ENCODE assay signal across 8 cellular contexts in genomic region chr19:58545286-58546068, GRCh38. TPM values are rescaled to one million over a fixed set of nuclear protein-coding genes. Genes with fewer than 3 reads are reported as not detected.
DNase-seq lines count a peak whose midpoint lies in the region; ATAC-seq, FAIRE-seq and TF ChIP-seq lines count a peak whose summit lies in the region.

No MANE protein-coding gene starts in this region.

- intact Hi-C loops in PC-3 (cut with micrococcal nuclease): no loop called here

- TF ChIP-seq CTCF in PC-3 (conservative IDR thresholded peaks at IDR 0.05; ENCODE audit: low read depth, low read length) (no peak), endodermal cell (conservative IDR thresholded peaks at IDR 0.05) (no peak), neural progenitor cell (IDR thresholded peaks at IDR 0.05) (no peak)

- H3K4me3 ChIP-seq in CD4-positive, CD25-positive, alpha-beta regulatory T cell (ENCODE audit: low read depth, low read length): peak overlapping the region; percentile 67
- H3K4me3 ChIP-seq in PC-3 (ENCODE audit: low read length): peak overlapping the region; percentile 92
- H3K4me3 ChIP-seq in endodermal cell (ENCODE audit: low read length): peak overlapping the region; percentile 100
- peak overlapping the region; percentile 99 for H3K4me3 ChIP-seq in neural progenitor cell

- peak overlapping the region; percentile 91 to 97 (median 94) for H3K4me3 Mint-ChIP-seq in CD4-positive, CD25-positive, alpha-beta regulatory T cell
- peak overlapping the region; percentile 98 for H3K4me3 Mint-ChIP-seq in endodermal cell
- peak overlapping the region; percentile 99 for H3K4me3 Mint-ChIP-seq in neural progenitor cell

- H3K79me2 ChIP-seq in PC-3 (ENCODE audit: low read length) (peaks cover 55% of the 10 kb centered on the region), neural progenitor cell (ENCODE audit: low read depth) (peaks cover 51% of the 10 kb centered on the region)

- H3K36me3 ChIP-seq in CD4-positive, CD25-positive, alpha-beta regulatory T cell (ENCODE audit: control insufficient read depth, insufficient read depth, low read length): peaks cover 34% of the 10 kb centered on the region
- peaks cover 53% of the 10 kb centered on the region for H3K36me3 ChIP-seq in PC-3 (ENCODE audit: low read depth, low read length)
- H3K36me3 ChIP-seq in endodermal cell (ENCODE audit: control insufficient read depth, insufficient read depth, low read length): peaks cover 53% of the 10 kb centered on the region
- no peaks in the 10 kb centered on the region for H3K36me3 ChIP-seq in neural progenitor cell

- FAIRE-seq in HTR-8/SVneo (lab: Jason Lieb, UNC): no peak

- H3K9me2 ChIP-seq in PC-3 (replicated peaks; ENCODE audit: low read length): no peaks in the 10 kb centered on the region

- CTCF ChIA-PET in PC-3 (lab: Charles Lee): no interaction called here

- H3K27me3 ChIP-seq in CD4-positive, CD25-positive, alpha-beta regulatory T cell (ENCODE audit: control insufficient read depth, insufficient read depth, low read length): no peaks in the 10 kb centered on the region
- H3K27me3 ChIP-seq in PC-3 (ENCODE audit: low read length) (no peaks in the 10 kb centered on the region), endodermal cell (ENCODE audit: control insufficient read depth, insufficient read depth, low read length, poor library complexity, severe bottlenecking) (peaks cover 21% of the 10 kb centered on the region), neural progenitor cell (peaks cover 26% of the 10 kb centered on the region)

- BruUV-seq in PC-3 (replicated peaks; lab: Mats Ljungman, UMichigan): TSS peak; percentile 48

- H4K20me1 ChIP-seq in PC-3 (ENCODE audit: low read length) (peaks cover 56% of the 10 kb centered on the region), neural progenitor cell (ENCODE audit: low read depth) (peaks cover 58% of the 10 kb centered on the region)

- H3K9me3 ChIP-seq in CD4-positive, CD25-positive, alpha-beta regulatory T cell (ENCODE audit: control insufficient read depth in 2 of 2, low read length in 2 of 2): no peaks in the 10 kb centered on the region
- H3K9me3 ChIP-seq in PC-3 (ENCODE audit: low read length) (no peaks in the 10 kb centered on the region), endodermal cell (ENCODE audit: control insufficient read depth, low read length) (no peaks in the 10 kb centered on the region), neural progenitor cell (ENCODE audit: low read depth) (no peaks in the 10 kb centered on the region)

- peaks cover 36% of the 10 kb centered on the region for H3K4me1 ChIP-seq in CD4-positive, CD25-positive, alpha-beta regulatory T cell (ENCODE audit: control insufficient read depth, insufficient read depth, low read length, poor library complexity, severe bottlenecking)
- H3K4me1 ChIP-seq in PC-3 (ENCODE audit: insufficient read depth, low read length): peaks cover 13% of the 10 kb centered on the region
- peaks cover 4% of the 10 kb centered on the region for H3K4me1 ChIP-seq in endodermal cell (ENCODE audit: control insufficient read depth, insufficient read depth, low read length)
- H3K4me1 ChIP-seq in neural progenitor cell: peaks cover 12% of the 10 kb centered on the region

- peak overlapping the region; percentile 89 for H3K9ac ChIP-seq in PC-3 (ENCODE audit: low read length)
- peak overlapping the region; percentile 87 for H3K9ac ChIP-seq in endodermal cell (ENCODE audit: extremely low read depth, low read length, poor library complexity, severe bottlenecking)
- peak overlapping the region; percentile 91 for H3K9ac ChIP-seq in neural progenitor cell

- ATAC-seq in CD4-positive, CD25-positive, alpha-beta regulatory T cell (ENCODE audit: low read depth in 2 of 2): no peak
- ATAC-seq in PC-3 (no peak), HG02798 (IDR thresholded peaks at IDR 0.05; ENCODE audit: poor library complexity, unreplicated experiment) (no peak)

- H3K4me2 ChIP-seq in PC-3 (ENCODE audit: low read length): peak overlapping the region; percentile 95
- peak overlapping the region; percentile 99 for H3K4me2 ChIP-seq in neural progenitor cell

- H3F3A ChIP-seq in PC-3 (ENCODE audit: low read length, unreplicated experiment) (peaks cover 5% of the 10 kb centered on the region), neural progenitor cell (ENCODE audit: low read depth) (peaks cover 59% of the 10 kb centered on the region)

- peak overlapping the region; percentile 89 to 91 (median 90) for H3K27ac Mint-ChIP-seq in CD4-positive, CD25-positive, alpha-beta regulatory T cell
- H3K27ac Mint-ChIP-seq in endodermal cell: peak overlapping the region; percentile 89
- H3K27ac Mint-ChIP-seq in neural progenitor cell: peak overlapping the region; percentile 69

- WGBS in endodermal cell (ENCODE audit: insufficient coverage in 1 of 2, insufficient read length in 1 of 2), 2 experiments: 14 to 15% methylated on average over 19 to 22 of the region's 22 CpGs

- peaks cover 14% of the 10 kb centered on the region for H3K27me3 Mint-ChIP-seq in CD4-positive, CD25-positive, alpha-beta regulatory T cell
- H3K27me3 Mint-ChIP-seq in endodermal cell (ENCODE audit: insufficient read depth) (peaks cover 25% of the 10 kb centered on the region), neural progenitor cell (ENCODE audit: insufficient read depth, low read depth) (peaks cover 20% of the 10 kb centered on the region)

- H3K4me1 Mint-ChIP-seq in CD4-positive, CD25-positive, alpha-beta regulatory T cell: peaks cover 0 to 47% (median 29%) of the 10 kb centered on the region in 4 donors
- H3K4me1 Mint-ChIP-seq in endodermal cell (peaks cover 13% of the 10 kb centered on the region), neural progenitor cell (peaks cover 21% of the 10 kb centered on the region)

- H3K36me3 Mint-ChIP-seq in CD4-positive, CD25-positive, alpha-beta regulatory T cell: peaks cover 17% of the 10 kb centered on the region
- H3K36me3 Mint-ChIP-seq in endodermal cell (ENCODE audit: low read depth): peaks cover 49% of the 10 kb centered on the region
- peaks cover 29% of the 10 kb centered on the region for H3K36me3 Mint-ChIP-seq in neural progenitor cell

- DNase-seq in CD4-positive, CD25-positive, alpha-beta regulatory T cell: peak in 1 of 3 donors; percentile 34
- no peak for DNase-seq in PC-3
- DNase-seq in endodermal cell: peak; percentile 52
- DNase-seq in neural progenitor cell (ENCODE audit: low spot score): peak; percentile 42
- DNase-seq in NCI-H2029 treated with DMSO at 0.1 percent for 48 hours (lab: John Stamatoyannopoulos, UW): no peak
- no peak for DNase-seq in HTR-8/SVneo (ENCODE audit: insufficient read length, low spot score)
- no peak for DNase-seq in central memory CD4-positive, alpha-beta T cell

- H3K27ac ChIP-seq in CD4-positive, CD25-positive, alpha-beta regulatory T cell (ENCODE audit: insufficient read depth, low read length, poor library complexity, severe bottlenecking): peak overlapping the region; percentile 57
- no peak overlapping the region for H3K27ac ChIP-seq in PC-3 (ENCODE audit: low read length)
- no peak overlapping the region for H3K27ac ChIP-seq in endodermal cell (ENCODE audit: low read depth, low read length)
- H3K27ac ChIP-seq in neural progenitor cell: no peak overlapping the region

- peaks cover 0 to 1% (median 0%) of the 10 kb centered on the region in 7 donors for H3K9me3 Mint-ChIP-seq in CD4-positive, CD25-positive, alpha-beta regulatory T cell
- H3K9me3 Mint-ChIP-seq in endodermal cell (no peaks in the 10 kb centered on the region), neural progenitor cell (no peaks in the 10 kb centered on the region)

- no peak overlapping the region for H2AFZ ChIP-seq in PC-3 (ENCODE audit: low read length)
- no peak overlapping the region for H2AFZ ChIP-seq in neural progenitor cell (replicated peaks)

- POLR2A ChIA-PET in PC-3 (lab: Charles Lee; ENCODE audit: unreplicated experiment): no interaction called here

RNA-seq across cellular contexts. Expression of gene TRIM28, which starts 1.6 kb away (rescaled TPM):
- 379 TPM for total RNA-seq in CD4-positive, CD25-positive, alpha-beta regulatory T cell
- 10 to 100 TPM; 34.5 to 52.4 (median 44.0) TPM for polyA plus RNA-seq in CD4-positive, CD25-positive, alpha-beta regulatory T cell
- total RNA-seq in PC-3 (2014; rRNA removed) (1,169 and 1,653 TPM in 2 replicates), endodermal cell (100 to 1,000 TPM; 809 to 859 TPM), neural progenitor cell (ENCODE audit: low replicate concordance) (390 and 678 TPM in 2 replicates)
- polyA plus RNA-seq in endodermal cell (2013, experiment 1 of 2): 758 TPM
- 628 TPM for polyA plus RNA-seq in endodermal cell (2013, experiment 2 of 2)

RNA-seq across cellular contexts. Expression of gene CHMP2A, which starts 9.4 kb away (rescaled TPM):
- 83.1 TPM for total RNA-seq in CD4-positive, CD25-positive, alpha-beta regulatory T cell
- 100 to 1,000 TPM; 210 to 273 (median 240) TPM for polyA plus RNA-seq in CD4-positive, CD25-positive, alpha-beta regulatory T cell
- total RNA-seq in PC-3 (2014; rRNA removed) (220 and 264 TPM in 2 replicates), endodermal cell (100 to 1,000 TPM in 1 of 2 donors, 10 to 100 TPM in 1; 97.7 to 147 TPM), neural progenitor cell (ENCODE audit: low replicate concordance) (141 and 148 TPM in 2 replicates)
- 99.3 TPM for polyA plus RNA-seq in endodermal cell (2013, experiment 1 of 2)
- 93.6 TPM for polyA plus RNA-seq in endodermal cell (2013, experiment 2 of 2)

RNA-seq across cellular contexts. Expression of gene UBE2M, which starts 12.9 kb away (rescaled TPM):
- total RNA-seq in CD4-positive, CD25-positive, alpha-beta regulatory T cell: 50.2 TPM
- 10 to 100 TPM in 2 of 4 donors, 1 to 10 TPM in 2; 8.7 to 17.2 (median 12.9) TPM for polyA plus RNA-seq in CD4-positive, CD25-positive, alpha-beta regulatory T cell
- total RNA-seq in PC-3 (2014; rRNA removed) (243 and 268 TPM in 2 replicates), endodermal cell (100 to 1,000 TPM in 1 of 2 donors, 10 to 100 TPM in 1; 90.8 to 116 TPM), neural progenitor cell (ENCODE audit: low replicate concordance) (59.3 and 73.3 TPM in 2 replicates)
- polyA plus RNA-seq in endodermal cell (2013, experiment 1 of 2): 92.6 TPM
- 101 TPM for polyA plus RNA-seq in endodermal cell (2013, experiment 2 of 2)

RNA-seq across cellular contexts. Expression of gene ZBTB45, which starts 25.9 kb away (rescaled TPM):
- total RNA-seq in CD4-positive, CD25-positive, alpha-beta regulatory T cell: 8.0 TPM
- polyA plus RNA-seq in CD4-positive, CD25-positive, alpha-beta regulatory T cell: 1 to 10 TPM; 4.2 to 5.7 (median 4.9) TPM
- total RNA-seq in PC-3 (2014; rRNA removed): 14.0 and 19.1 TPM in 2 replicates
- 10 to 100 TPM; 19.0 to 19.4 TPM for total RNA-seq in endodermal cell
- polyA plus RNA-seq in endodermal cell (2013, experiment 1 of 2): 19.3 TPM
- polyA plus RNA-seq in endodermal cell (2013, experiment 2 of 2): 18.3 TPM
- 2.2 and 12.8 TPM in 2 replicates for total RNA-seq in neural progenitor cell (ENCODE audit: low replicate concordance)

RNA-seq across cellular contexts. Expression of gene MZF1, which starts 27.7 kb away (rescaled TPM):
- total RNA-seq in CD4-positive, CD25-positive, alpha-beta regulatory T cell: 15.6 TPM
- 1 to 10 TPM; 7.4 to 8.9 (median 7.9) TPM for polyA plus RNA-seq in CD4-positive, CD25-positive, alpha-beta regulatory T cell
- 18.0 and 29.3 TPM in 2 replicates for total RNA-seq in PC-3 (2014; rRNA removed)
- total RNA-seq in endodermal cell: 10 to 100 TPM; 24.3 to 33.1 TPM
- polyA plus RNA-seq in endodermal cell (2013, experiment 1 of 2): 26.1 TPM
- 22.6 TPM for polyA plus RNA-seq in endodermal cell (2013, experiment 2 of 2)
- total RNA-seq in neural progenitor cell (ENCODE audit: low replicate concordance): 8.4 and 32.3 TPM in 2 replicates

Comparison
In these comparisons a context has a peak if more than half of its experiments do, and no peak if none do; other contexts are left out.
1. DNase-seq: peak in endodermal cell (single experiment) and neural progenitor cell (single experiment); none in PC-3 (single experiment), NCI-H2029 treated with DMSO at 0.1 percent for 48 hours (single experiment), HTR-8/SVneo (single experiment) and central memory CD4-positive, alpha-beta T cell (single experiment).
2. Peak in every context shown above with its lines, with median percentiles within 50 percentile points of each other: H3K4me3 ChIP-seq, H3K27ac Mint-ChIP-seq, H3K4me3 Mint-ChIP-seq and H3K9ac ChIP-seq.